12 cellular contexts compared by ENCODE assay signal in genomic region chr2:73292316-73292905, GRCh38. TPM values are rescaled to one million over a fixed set of nuclear protein-coding genes. Genes with fewer than 3 reads are reported as not detected.
DNase-seq lines count a peak whose midpoint lies in the region; ATAC-seq and TF ChIP-seq lines count a peak whose summit lies in the region.
"Had no signal": no experiment of that assay in that cellular context is flagged by ENCODE, and none has a peak within 500 bp of the region (broad histone marks: within the 10 kb centered on the region; RNA-seq: fewer than 3 reads in every experiment).

No MANE protein-coding gene starts in this region.

- H3K27me3 ChIP-seq in NT2/D1 (ENCODE audit: insufficient read depth, insufficient read length) = peaks cover 100% of the 10 kb centered on the region

- H3K9ac ChIP-seq in NT2/D1 (ENCODE audit: insufficient read length, low read depth) = no peak overlapping the region

- H3K4me1 Mint-ChIP-seq in activated CD8-positive, alpha-beta memory T cell treated with anti-CD3 and anti-CD28 coated beads, Interleukin-2, amount 10 ng/mL, durations not matched to agents 7 days and 5 days = peaks cover 16% of the 10 kb centered on the region
- peaks cover 11 to 15% of the 10 kb centered on the region in 2 donors for H3K4me1 Mint-ChIP-seq in effector memory CD8-positive, alpha-beta T cell (ENCODE audit: low read depth in 2 of 2)
- peaks cover 3% of the 10 kb centered on the region for H3K4me1 Mint-ChIP-seq in progenitor cell of endocrine pancreas (ENCODE audit: low read depth)

- no peaks in the 10 kb centered on the region for H3K9me3 Mint-ChIP-seq in activated CD8-positive, alpha-beta memory T cell treated with anti-CD3 and anti-CD28 coated beads, Interleukin-2, amount 10 ng/mL, durations not matched to agents 7 days and 5 days (ENCODE audit: low read depth)
- H3K9me3 Mint-ChIP-seq in effector memory CD8-positive, alpha-beta T cell = no peaks in the 10 kb centered on the region
- no peaks in the 10 kb centered on the region for H3K9me3 Mint-ChIP-seq in progenitor cell of endocrine pancreas (ENCODE audit: low read depth)

- peaks cover 89% of the 10 kb centered on the region for H3K27me3 Mint-ChIP-seq in activated CD8-positive, alpha-beta memory T cell treated with anti-CD3 and anti-CD28 coated beads, Interleukin-2, amount 10 ng/mL, durations not matched to agents 7 days and 5 days
- H3K27me3 Mint-ChIP-seq in effector memory CD8-positive, alpha-beta T cell = peaks cover 52 to 75% of the 10 kb centered on the region in 2 donors
- peaks cover 94% of the 10 kb centered on the region for H3K27me3 Mint-ChIP-seq in progenitor cell of endocrine pancreas

- no peaks in the 10 kb centered on the region for H3K36me3 ChIP-seq in NT2/D1 (ENCODE audit: insufficient read depth, insufficient read length, low read length)
- H3K36me3 ChIP-seq: pancreas, tibial artery had no signal

- no peak for ATAC-seq in activated CD8-positive, alpha-beta memory T cell treated with anti-CD3 and anti-CD28 coated beads, Interleukin-2, amount 10 ng/mL, durations not matched to agents 7 days and 5 days
- no peak for ATAC-seq in effector memory CD8-positive, alpha-beta T cell (replicated peaks)
- ATAC-seq in HG02840 (IDR thresholded peaks at IDR 0.05; ENCODE audit: low FRiP score, unreplicated experiment) = no peak

- no peaks in the 10 kb centered on the region for H3K9me3 ChIP-seq in NT2/D1 (ENCODE audit: insufficient read depth, low read length)
- H3K9me3 ChIP-seq: pancreas, tibial artery had no signal

- no peaks in the 10 kb centered on the region for H3K36me3 Mint-ChIP-seq in activated CD8-positive, alpha-beta memory T cell treated with anti-CD3 and anti-CD28 coated beads, Interleukin-2, amount 10 ng/mL, durations not matched to agents 7 days and 5 days
- H3K36me3 Mint-ChIP-seq in effector memory CD8-positive, alpha-beta T cell (ENCODE audit: insufficient read depth) = peaks cover 12% of the 10 kb centered on the region
- no peaks in the 10 kb centered on the region for H3K36me3 Mint-ChIP-seq in progenitor cell of endocrine pancreas (ENCODE audit: insufficient read depth)

- H3K4me3 Mint-ChIP-seq in activated CD8-positive, alpha-beta memory T cell treated with anti-CD3 and anti-CD28 coated beads, Interleukin-2, amount 10 ng/mL, durations not matched to agents 7 days and 5 days = peak overlapping the region; percentile 44
- H3K4me3 Mint-ChIP-seq in effector memory CD8-positive, alpha-beta T cell = peak overlapping the region; percentile 60 to 73
- H3K4me3 Mint-ChIP-seq in progenitor cell of endocrine pancreas (ENCODE audit: low read depth) = peak overlapping the region; percentile 55

- H3K27ac Mint-ChIP-seq in activated CD8-positive, alpha-beta memory T cell treated with anti-CD3 and anti-CD28 coated beads, Interleukin-2, amount 10 ng/mL, durations not matched to agents 7 days and 5 days = no peak overlapping the region
- H3K27ac Mint-ChIP-seq in effector memory CD8-positive, alpha-beta T cell = no peak overlapping the region
- no peak overlapping the region for H3K27ac Mint-ChIP-seq in progenitor cell of endocrine pancreas

- CTCF ChIA-PET in activated CD8-positive, alpha-beta memory T cell treated with anti-CD3 and anti-CD28 coated beads, Interleukin-2, amount 10 ng/mL, durations not matched to agents 7 days and 5 days (lab: Charles Lee) = interaction anchor here (0.6 to 5.9 kb wide), 4 partner anchors 13 to 114 kb away, joined by 3 to 56 read pairs (median 21); partner anchors contain the start of genes CCT7 and PRADC1

- H3K4me1 ChIP-seq in NT2/D1 (ENCODE audit: insufficient read depth, insufficient read length) = peaks cover 5% of the 10 kb centered on the region
- H3K4me1 ChIP-seq: pancreas had no signal

- no peak for DNase-seq in activated CD8-positive, alpha-beta memory T cell treated with anti-CD3 and anti-CD28 coated beads, Interleukin-2, amount 10 ng/mL, durations not matched to agents 7 days and 5 days
- DNase-seq in activated CD8-positive, alpha-beta memory T cell treated with anti-CD3 and anti-CD28 coated beads, Interleukin-2, amount 50 U/mL, for 4 hours = no peak
- no peak for DNase-seq in NT2/D1 (ENCODE audit: low read depth, low spot score)
- no peak for DNase-seq in effector memory CD8-positive, alpha-beta T cell
- DNase-seq in progenitor cell of endocrine pancreas (ENCODE audit: low spot score, unreplicated experiment) = no peak
- no peak for DNase-seq in Ammon's horn (ENCODE audit: low spot score)
- no peak for DNase-seq in GDM1 (lab: John Stamatoyannopoulos, UW)

- TF ChIP-seq CTCF in progenitor cell of endocrine pancreas (IDR thresholded peaks at IDR 0.05; ENCODE audit: unreplicated experiment) = no peak

- peak overlapping the region; percentile 52 for H3K4me3 ChIP-seq in NT2/D1 (ENCODE audit: insufficient read length, low read depth)

RNA-seq across cellular contexts. Expression of gene EGR4, which starts 0.9 kb away (rescaled TPM):
- total RNA-seq in activated CD8-positive, alpha-beta memory T cell treated with anti-CD3 and anti-CD28 coated beads, Interleukin-2, amount 10 ng/mL, durations not matched to agents 7 days and 5 days = under 1 TPM; 0.09 to 0.15 TPM
- total RNA-seq in progenitor cell of endocrine pancreas = 0.12 TPM in 1 of 2 replicates, not detected in the other
- total RNA-seq: kidney epithelial cell, LHCN-M2 had no signal

RNA-seq across cellular contexts. Expression of gene FBXO41, which starts 8.1 kb away (rescaled TPM):
- 10 to 100 TPM; 28.2 to 31.5 TPM for total RNA-seq in activated CD8-positive, alpha-beta memory T cell treated with anti-CD3 and anti-CD28 coated beads, Interleukin-2, amount 10 ng/mL, durations not matched to agents 7 days and 5 days
- 7.1 and 7.4 TPM in 2 replicates for total RNA-seq in progenitor cell of endocrine pancreas

RNA-seq across cellular contexts. Expression of gene CCT7, which starts 58.3 kb away (rescaled TPM):
- 100 to 1,000 TPM; 362 to 449 TPM for total RNA-seq in activated CD8-positive, alpha-beta memory T cell treated with anti-CD3 and anti-CD28 coated beads, Interleukin-2, amount 10 ng/mL, durations not matched to agents 7 days and 5 days
- total RNA-seq in progenitor cell of endocrine pancreas = 249 and 256 TPM in 2 replicates

RNA-seq across cellular contexts. Expression of gene PRADC1, which starts 59.4 kb away (rescaled TPM):
- total RNA-seq in activated CD8-positive, alpha-beta memory T cell treated with anti-CD3 and anti-CD28 coated beads, Interleukin-2, amount 10 ng/mL, durations not matched to agents 7 days and 5 days = 10 to 100 TPM; 13.7 to 14.7 TPM
- 9.8 and 10.2 TPM in 2 replicates for total RNA-seq in progenitor cell of endocrine pancreas
